Comparison of ENCODE assay signal across 24 cellular contexts in the genomic region with DNA sequence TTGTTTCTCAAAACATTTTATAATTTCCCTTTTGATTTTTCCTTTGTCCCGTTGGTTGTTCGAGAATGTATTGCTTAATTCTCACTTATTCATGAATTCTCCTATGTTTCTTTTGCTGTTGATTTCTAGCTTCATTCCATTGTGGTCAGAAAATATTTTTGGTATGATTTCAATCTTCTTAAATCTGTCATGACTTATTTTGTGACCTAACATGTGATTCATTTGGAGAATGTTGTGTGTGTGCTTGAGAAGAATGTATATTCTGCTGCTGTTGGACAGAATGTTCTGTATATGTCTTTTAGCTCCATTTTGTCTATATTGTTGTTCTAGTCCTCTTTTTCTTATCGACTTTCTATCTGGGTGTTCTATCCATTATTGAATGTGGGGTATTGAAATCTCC.
DNase-seq lines count a peak whose midpoint lies in the region; ATAC-seq and TF ChIP-seq lines count a peak whose summit lies in the region.
"Had no signal": no experiment of that assay in that cellular context is flagged by ENCODE, and none has a peak within 500 bp of the region (broad histone marks: within the 10 kb centered on the region; RNA-seq: fewer than 3 reads in every experiment).

No MANE protein-coding gene starts in this region.

- intact Hi-C loops in left lung (cut with DNase I), result no loop called here
- intact Hi-C loops in activated CD4-positive, alpha-beta memory T cell treated with anti-CD3 and anti-CD28 coated beads for 36 hours (cut with micrococcal nuclease), result no loop called here

- H3K27me3 Mint-ChIP-seq in activated CD4-positive, alpha-beta memory T cell treated with anti-CD3 and anti-CD28 coated beads for 36 hours, result no peaks in the 10 kb centered on the region
- H3K27me3 Mint-ChIP-seq: B cell; stimulated activated naive CD8-positive, alpha-beta T cell treated with anti-CD3 and anti-CD28 coated beads, Interleukin-15, amount 100 ng/mL, for 72 hours had no signal

- H3K4me3 ChIP-seq in cardiac fibroblast (replicated peaks in 1 of 2; ENCODE audit: low read depth in 2 of 2, low read length in 2 of 2) (no peak overlapping the region), left lung (no peak overlapping the region)
- H3K4me3 ChIP-seq: body of pancreas, left ventricle myocardium inferior, right lobe of liver, vagina had no signal

- DNase-seq in LHCN-M2 (ENCODE audit: low read depth) (peak; percentile 88), cardiac fibroblast (ENCODE audit: low read depth in 2 of 2) (peak; percentile 25 to 87), iris pigment epithelial cell (ENCODE audit: low read depth) (peak; percentile 94), left lung (no peak)
- no peak for DNase-seq in activated CD4-positive, alpha-beta memory T cell treated with anti-CD3 and anti-CD28 coated beads for 36 hours
- DNase-seq: activated naive CD4-positive, alpha-beta T cell treated with Interleukin-2 at 50 U/mL for 16 hours; activated T-cell treated with anti-CD3 and anti-CD28 coated beads for 4 hours; body of pancreas; Calu3; HFFc6; Karpas-422; left ventricle myocardium inferior; NCI-H1105 treated with DMSO at 0.1 percent for 48 hours; NCI-H2107; NCI-H524 treated with DMSO at 0.1 percent for 48 hours; right lobe of liver; stimulated activated CD4-positive, alpha-beta T cell treated with anti-CD3 and anti-CD28 coated beads, Interleukin-1b, Interleukin-23, amount 100 ng/mL, for 48 hours; stimulated activated naive CD8-positive, alpha-beta T cell treated with anti-CD3 and anti-CD28 coated beads, Interleukin-15, amount 100 ng/mL, for 72 hours; T-helper 1 cell had no signal

- no peak overlapping the region for H3K27ac ChIP-seq in left lung
- H3K27ac ChIP-seq: body of pancreas, left ventricle myocardium inferior, right lobe of liver, vagina had no signal

- no peak overlapping the region for H3K4me3 Mint-ChIP-seq in activated CD4-positive, alpha-beta memory T cell treated with anti-CD3 and anti-CD28 coated beads for 36 hours
- H3K4me3 Mint-ChIP-seq: B cell; HFFc6; stimulated activated naive CD8-positive, alpha-beta T cell treated with anti-CD3 and anti-CD28 coated beads, Interleukin-15, amount 100 ng/mL, for 72 hours had no signal

- peaks cover 0 to 58% of the 10 kb centered on the region in 2 donors for H3K9me3 ChIP-seq in left lung
- H3K9me3 ChIP-seq: vagina had no signal

- H3K4me1 Mint-ChIP-seq in activated CD4-positive, alpha-beta memory T cell treated with anti-CD3 and anti-CD28 coated beads for 36 hours (ENCODE audit: low read depth), result no peaks in the 10 kb centered on the region
- H3K4me1 Mint-ChIP-seq: B cell; stimulated activated naive CD8-positive, alpha-beta T cell treated with anti-CD3 and anti-CD28 coated beads, Interleukin-15, amount 100 ng/mL, for 72 hours had no signal

- H3K9me3 Mint-ChIP-seq in activated CD4-positive, alpha-beta memory T cell treated with anti-CD3 and anti-CD28 coated beads for 36 hours, result peaks cover 27% of the 10 kb centered on the region

- H3K27me3 ChIP-seq in left lung, result no peaks in the 10 kb centered on the region
- H3K27me3 ChIP-seq: body of pancreas, right lobe of liver, vagina had no signal

- CTCF ChIA-PET in activated CD4-positive, alpha-beta memory T cell treated with anti-CD3 and anti-CD28 coated beads for 36 hours (lab: Charles Lee), result no interaction called here

- ATAC-seq in left lung, result no peak
- ATAC-seq in HG03175 (IDR thresholded peaks at IDR 0.05; ENCODE audit: unreplicated experiment), result no peak
- no peak for ATAC-seq in GM19328 (IDR thresholded peaks at IDR 0.05; ENCODE audit: unreplicated experiment)
- ATAC-seq: body of pancreas; right lobe of liver; Right ventricle myocardium inferior; stimulated activated naive CD8-positive, alpha-beta T cell treated with anti-CD3 and anti-CD28 coated beads, Interleukin-15, amount 100 ng/mL, for 72 hours had no signal

- H3K36me3 ChIP-seq in left lung, result no peaks in the 10 kb centered on the region
- H3K36me3 ChIP-seq: left ventricle myocardium inferior, right lobe of liver, vagina had no signal

- no peaks in the 10 kb centered on the region for H3K4me1 ChIP-seq in left lung
- H3K4me1 ChIP-seq: body of pancreas, left ventricle myocardium inferior, right lobe of liver, vagina had no signal

- no peaks in the 10 kb centered on the region for H3K36me3 Mint-ChIP-seq in activated CD4-positive, alpha-beta memory T cell treated with anti-CD3 and anti-CD28 coated beads for 36 hours

- H3K27ac Mint-ChIP-seq in activated CD4-positive, alpha-beta memory T cell treated with anti-CD3 and anti-CD28 coated beads for 36 hours, result no peak overlapping the region
- H3K27ac Mint-ChIP-seq: B cell; HFFc6; stimulated activated naive CD8-positive, alpha-beta T cell treated with anti-CD3 and anti-CD28 coated beads, Interleukin-15, amount 100 ng/mL, for 72 hours had no signal

- POLR2A ChIA-PET in activated CD4-positive, alpha-beta memory T cell treated with anti-CD3 and anti-CD28 coated beads for 36 hours (lab: Charles Lee), result no interaction called here

- TF ChIP-seq CTCF in cardiac fibroblast (IDR thresholded peaks at IDR 0.05; ENCODE audit: low read depth, low read length), result no peak
- TF ChIP-seq CTCF in left lung (IDR thresholded peaks at IDR 0.05), result no peak

Comparison
In these comparisons a context has a peak if more than half of its experiments do, and no peak if none do; other contexts are left out.
1. DNase-seq: peak in LHCN-M2 (single experiment), cardiac fibroblast (2 of 2) and iris pigment epithelial cell (single experiment); none in left lung (0 of 2) and activated CD4-positive, alpha-beta memory T cell treated with anti-CD3 and anti-CD28 coated beads for 36 hours (single experiment).